Comparison of ENCODE assay signal across 8 cellular contexts in genomic region chrX:37745354-37745753, GRCh38. TPM values are rescaled to one million over a fixed set of nuclear protein-coding genes. Genes with fewer than 3 reads are reported as not detected.
DNase-seq lines count a peak whose midpoint lies in the region; ATAC-seq and TF ChIP-seq lines count a peak whose summit lies in the region.

No MANE protein-coding gene starts in this region.

- H4K8ac ChIP-seq in trophoblast cell (ENCODE audit: low read depth, low read length) = no peak overlapping the region

- no peak overlapping the region for H3K4me2 ChIP-seq in trophoblast cell (ENCODE audit: low read length)

- H3K18ac ChIP-seq in trophoblast cell (ENCODE audit: low read length) = no peak overlapping the region

- H3K14ac ChIP-seq in trophoblast cell (ENCODE audit: low read length) = no peak overlapping the region

- H2BK5ac ChIP-seq in trophoblast cell (ENCODE audit: low read depth, low read length, poor library complexity) = no peak overlapping the region

- no peaks in the 10 kb centered on the region for H3K79me2 ChIP-seq in trophoblast cell (ENCODE audit: control insufficient read depth, insufficient read depth, low read length, poor library complexity)

- H3K27ac ChIP-seq in SJSA1 (no peak overlapping the region), trophoblast cell (ENCODE audit: low read depth, low read length) (no peak overlapping the region), upper lobe of right lung (no peak overlapping the region)

- H3K4me1 ChIP-seq in SJSA1 (replicated peaks) = no peaks in the 10 kb centered on the region
- no peaks in the 10 kb centered on the region for H3K4me1 ChIP-seq in trophoblast cell (ENCODE audit: control insufficient read depth in 1 of 2, insufficient read depth in 2 of 2, low read length in 2 of 2)
- H3K4me1 ChIP-seq in upper lobe of right lung = no peaks in the 10 kb centered on the region

- H3K27me3 ChIP-seq in SJSA1 (replicated peaks) (no peaks in the 10 kb centered on the region), trophoblast cell (ENCODE audit: insufficient read depth, low read length) (no peaks in the 10 kb centered on the region), upper lobe of right lung (no peaks in the 10 kb centered on the region)

- intact Hi-C loops in upper lobe of right lung (cut with DNase I) = no loop called here

- WGBS in trophoblast cell (ENCODE audit: extremely low coverage, insufficient coverage, insufficient read length) = no CpG with 5 or more reads among the region's 3 CpGs

- H3K23ac ChIP-seq in trophoblast cell (ENCODE audit: low read length) = no peak overlapping the region

- no peaks in the 10 kb centered on the region for H3K79me1 ChIP-seq in trophoblast cell (ENCODE audit: low read length)

- ATAC-seq in GM21737 (IDR thresholded peaks at IDR 0.05; ENCODE audit: unreplicated experiment) = peak; percentile 49
- ATAC-seq in upper lobe of right lung = peak; percentile 93

- H4K91ac ChIP-seq in trophoblast cell (ENCODE audit: low read depth, low read length) = no peak overlapping the region

- no peaks in the 10 kb centered on the region for H3K36me3 ChIP-seq in SJSA1
- no peaks in the 10 kb centered on the region for H3K36me3 ChIP-seq in trophoblast cell (ENCODE audit: control insufficient read depth in 1 of 2, insufficient read depth in 2 of 2, low read length in 2 of 2)
- H3K36me3 ChIP-seq in upper lobe of right lung = no peaks in the 10 kb centered on the region

- DNase-seq in DMS53 treated with DMSO at 0.1 percent for 48 hours (lab: John Stamatoyannopoulos, UW; ENCODE audit: unreplicated experiment) = peak; percentile 72
- DNase-seq in SJSA1 (ENCODE audit: low read depth in 1 of 2, low spot score in 2 of 2) = peak; percentile 11 to 53
- peak; percentile 9 to 70 (median 56) for DNase-seq in activated naive CD4-positive, alpha-beta T cell (lab: John Stamatoyannopoulos, UW)
- peak; percentile 53 for DNase-seq in germinal center (ENCODE audit: low spot score)
- peak; percentile 54 to 84 for DNase-seq in trophoblast cell
- DNase-seq in upper lobe of right lung = peak; percentile 79

- TF ChIP-seq CTCF in LNCAP (IDR thresholded peaks at IDR 0.05) (peak; percentile 61), upper lobe of right lung (IDR thresholded peaks at IDR 0.05) (peak; percentile 75)

- H2BK12ac ChIP-seq in trophoblast cell (ENCODE audit: low read length) = no peak overlapping the region

- H3K9me3 ChIP-seq in SJSA1 (replicated peaks) (no peaks in the 10 kb centered on the region), trophoblast cell (ENCODE audit: insufficient read depth, low read depth, low read length) (no peaks in the 10 kb centered on the region), upper lobe of right lung (no peaks in the 10 kb centered on the region)

- H3K4me3 ChIP-seq in SJSA1 = no peak overlapping the region
- no peak overlapping the region for H3K4me3 ChIP-seq in trophoblast cell (ENCODE audit: low read depth, low read length)
- no peak overlapping the region for H3K4me3 ChIP-seq in upper lobe of right lung

- no peak overlapping the region for H2AFZ ChIP-seq in trophoblast cell (ENCODE audit: insufficient read depth, low read length, poor library complexity)

- H2BK120ac ChIP-seq in trophoblast cell (ENCODE audit: insufficient read depth, low read length, poor library complexity) = no peak overlapping the region

- H2AK5ac ChIP-seq in trophoblast cell (ENCODE audit: low read length) = no peak overlapping the region

- no peak overlapping the region for H3K9ac ChIP-seq in trophoblast cell (ENCODE audit: low read length)

- H4K12ac ChIP-seq in trophoblast cell (ENCODE audit: low read depth, low read length) = no peak overlapping the region

- H3K4ac ChIP-seq in trophoblast cell (ENCODE audit: low read depth, low read length) = no peak overlapping the region

RNA-seq across cellular contexts. Expression of gene CYBB, which starts 34.5 kb away (rescaled TPM):
- 0.24 and 0.34 TPM in 2 replicates for total RNA-seq in SJSA1 (2014; rRNA removed; shearing (Covaris generic))
- polyA plus RNA-seq in trophoblast cell (2013) = 0.01 TPM in 2 replicates
- 225 TPM for total RNA-seq in upper lobe of right lung

RNA-seq across cellular contexts. Expression of gene XK, which starts 59.8 kb away (rescaled TPM):
- 1.9 and 2.8 TPM in 2 replicates for total RNA-seq in SJSA1 (2014; rRNA removed; shearing (Covaris generic))
- 0.06 and 0.07 TPM in 2 replicates for polyA plus RNA-seq in trophoblast cell (2013)
- 1.6 TPM for total RNA-seq in upper lobe of right lung

Comparison
In these comparisons a context has a peak if more than half of its experiments do, and no peak if none do; other contexts are left out.
1. RNA of gene CYBB, which starts 34.5 kb away (total RNA-seq): 225 TPM in upper lobe of right lung (single experiment); 0.24 to 0.34 TPM in SJSA1; every median in the first group is over 100 times any median in the second.
2. Peak in every context shown above with its lines, with median percentiles within 50 percentile points of each other: DNase-seq.